26 cellular contexts compared by ENCODE assay signal in the genomic region with DNA sequence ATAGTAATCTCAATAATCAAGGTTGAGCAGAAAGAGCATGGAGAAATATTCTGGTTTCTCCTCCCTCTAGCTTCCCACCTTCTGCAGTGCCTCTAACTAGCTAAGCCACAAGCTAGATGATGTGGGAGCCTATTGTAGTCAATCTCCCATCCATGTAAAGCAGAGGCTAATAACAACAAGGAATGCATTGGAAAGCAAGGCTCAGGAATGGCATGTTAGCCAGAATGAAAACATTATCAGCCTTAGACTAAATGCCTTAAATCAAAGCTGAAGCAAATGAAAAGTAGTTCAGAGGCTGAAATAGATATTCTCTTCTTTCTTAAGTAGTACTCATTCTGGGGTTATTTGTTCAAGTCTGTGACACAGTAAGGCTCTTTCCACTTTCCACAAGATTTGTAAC.
"Had no signal": no experiment of that assay in that cellular context is flagged by ENCODE, and none has a peak within 500 bp of the region (broad histone marks: within the 10 kb centered on the region; RNA-seq: fewer than 3 reads in every experiment).

No MANE protein-coding gene starts in this region.

- DNase-seq: activated CD4-positive, alpha-beta T cell treated with anti-CD3 and anti-CD28 coated beads, Interleukin-2, amount 50 U/mL, for 1 hour; activated CD4-positive, CD25-positive, alpha-beta regulatory T cell treated with anti-CD3 and anti-CD28 coated beads, Interleukin-2, amount 50 U/mL, for 72 hours; activated CD8-positive, alpha-beta T cell treated with anti-CD3 and anti-CD28 coated beads, Interleukin-2, amount 10 ng/mL, durations not matched to agents 7 days and 5 days; activated T-cell treated with anti-CD3 and anti-CD28 coated beads, Interleukin-2, amount 50 U/mL, for 1 hour; adrenal gland; effector CD4-positive, alpha-beta T cell; foreskin melanocyte; hippocampal formation; islet precursor cell; lower lobe of right lung; naive thymus-derived CD8-positive, alpha-beta T cell; ovary; psoas muscle; right lobe of liver; small intestine; stimulated activated CD4-positive, alpha-beta T cell treated with anti-CD3 and anti-CD28 coated beads, Interleukin-2, amount 100 ng/mL, for 24 hours; stomach; T-helper 1 cell; transverse colon; WERI-Rb-1 had no signal

- H3K27me3 ChIP-seq: adrenal gland, neutrophil, ovary, right lobe of liver, stomach, suprapubic skin, transverse colon had no signal

- ATAC-seq: activated CD8-positive, alpha-beta T cell treated with anti-CD3 and anti-CD28 coated beads, Interleukin-2, amount 10 ng/mL, durations not matched to agents 7 days and 5 days; activated naive CD4-positive, alpha-beta T cell treated with anti-CD3 and anti-CD28 coated beads, Interleukin-2, amount 50 U/mL, for 72 hours; activated T-helper 17 cell treated with anti-CD3 and anti-CD28 coated beads, Interleukin-2, amount 50 U/mL, for 72 hours; left lobe of liver; lower lobe of right lung; naive thymus-derived CD8-positive, alpha-beta T cell; psoas muscle; right lobe of liver; stimulated activated effector memory CD8-positive, alpha-beta T cell treated with anti-CD3 and anti-CD28 coated beads, Interleukin-12 subunit alpha, Interleukin-12 subunit beta, amount 100 ng/mL, for 72 hours had no signal

- H3K36me3 ChIP-seq: adrenal gland, lower lobe of right lung, neutrophil, ovary, right lobe of liver, stomach, suprapubic skin, transverse colon, WERI-Rb-1 had no signal

- H3K9me3 ChIP-seq: adrenal gland, neutrophil, ovary, psoas muscle, right lobe of liver, transverse colon had no signal

- H3K4me3 ChIP-seq: adrenal gland, lower lobe of right lung, ovary, psoas muscle, right lobe of liver, stomach, suprapubic skin, transverse colon had no signal

- H3K4me1 ChIP-seq: adrenal gland, lower lobe of right lung, psoas muscle, right lobe of liver, suprapubic skin, transverse colon had no signal

- H3K27ac ChIP-seq: adrenal gland, lower lobe of right lung, neutrophil, ovary, psoas muscle, right lobe of liver, stomach, suprapubic skin, transverse colon, WERI-Rb-1 had no signal
